Comparison of ENCODE assay signal across 1 cellular context in the genomic region with DNA sequence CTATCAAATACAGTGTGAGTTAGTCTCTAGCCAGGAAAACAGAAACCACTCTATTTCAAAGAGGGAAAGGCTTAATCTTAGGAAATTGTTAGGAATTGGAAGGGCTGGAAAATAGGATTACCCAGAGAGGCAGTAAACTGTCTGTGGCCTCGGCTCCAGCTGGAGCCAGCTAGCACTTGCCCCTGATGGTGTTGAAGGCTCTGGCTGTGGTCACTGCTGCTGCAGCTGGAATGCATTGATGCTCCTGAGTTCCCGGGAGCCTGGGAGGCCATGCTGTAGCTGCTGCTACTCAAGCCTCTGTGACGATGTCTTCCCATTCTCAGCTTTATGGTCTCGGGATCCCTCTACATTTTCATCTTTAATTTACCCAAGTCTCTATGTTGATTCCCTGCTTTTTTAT.
TF ChIP-seq lines count a peak whose summit lies in the region.

No MANE protein-coding gene starts in this region.

TF ChIP-seq in GM23338, 12 proteins besides CTCF, POLR2A, EP300 and RAD21 (continued from another document):
- TF ChIP-seq ETS1 (IDR thresholded peaks at IDR 0.05) = no peak
- no peak for TF ChIP-seq EZH2 (IDR thresholded peaks at IDR 0.05; ENCODE audit: low read depth, unreplicated experiment)
